ENCODE assay signal across 20 cellular contexts in the genomic region with DNA sequence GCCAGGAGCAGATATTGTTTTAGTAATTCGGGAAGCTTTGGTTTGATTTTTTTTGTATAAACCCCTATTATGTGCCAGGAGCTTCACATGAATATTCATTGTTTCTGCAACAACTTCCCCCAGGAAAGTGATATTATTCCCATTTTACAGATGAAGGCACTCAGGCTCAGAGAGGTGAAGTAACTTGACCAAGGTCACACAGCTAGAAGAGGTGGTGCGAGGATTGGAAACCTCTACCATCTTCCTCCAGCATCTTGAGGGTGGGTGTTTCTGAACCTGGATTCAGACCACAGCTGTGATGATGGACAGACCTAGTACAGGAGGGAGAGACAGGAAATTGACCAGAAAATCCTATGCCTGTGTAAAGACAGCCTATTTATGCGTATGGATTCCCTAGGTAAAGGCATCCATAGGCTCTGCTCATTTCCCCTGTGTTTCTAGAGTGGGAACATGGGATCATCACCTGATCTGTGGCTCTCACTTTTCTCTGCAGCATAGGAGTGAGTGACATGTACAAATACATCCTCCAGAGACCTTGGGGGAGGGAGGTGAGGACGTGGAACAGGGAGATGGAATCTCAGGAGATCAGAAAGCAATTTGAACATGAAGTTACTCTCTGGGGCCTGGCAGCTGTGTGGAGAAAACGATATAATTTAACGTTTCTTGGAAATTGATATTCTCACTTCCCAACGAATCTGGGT.
DNase-seq lines count a peak whose midpoint lies in the region; ATAC-seq and TF ChIP-seq lines count a peak whose summit lies in the region.
"Had no signal": no experiment of that assay in that cellular context is flagged by ENCODE, and none has a peak within 500 bp of the region (broad histone marks: within the 10 kb centered on the region; RNA-seq: fewer than 3 reads in every experiment).

No MANE protein-coding gene starts in this region.

- DNase-seq in neural crest cell (ENCODE audit: low read depth, low spot score) (no peak), uterus (no peak), OCI-M2 (lab: John Stamatoyannopoulos, UW; ENCODE audit: unreplicated experiment) (no peak), NCI-H1436 treated with DMSO at 0.1 percent for 48 hours (lab: John Stamatoyannopoulos, UW) (no peak)
- DNase-seq: C1 segment of cervical spinal cord; CD4-positive, alpha-beta memory T cell; COR-L47; DMS53; Karpas-422; NCI-H1092; NCI-H1417 treated with DMSO at 0.1 percent for 48 hours; NCI-H187 treated with DMSO at 0.1 percent for 48 hours; NCI-H446; NCI-H524 treated with DMSO at 0.1 percent for 48 hours; NCI-H774; PC-3; SJCRH30 had no signal

- H3K9me3 ChIP-seq in gastroesophageal sphincter (no peaks in the 10 kb centered on the region), uterus (no peaks in the 10 kb centered on the region)
- H3K9me3 ChIP-seq: SJCRH30 had no signal

- intact Hi-C loops in uterus (cut with DNase I; ENCODE audit: low total_unique reads) = no loop called here

- H3K27me3 Mint-ChIP-seq in brain = peaks cover 6% of the 10 kb centered on the region
- H3K27me3 Mint-ChIP-seq in neural crest cell (ENCODE audit: low read depth) = no peaks in the 10 kb centered on the region
- H3K27me3 Mint-ChIP-seq: CD4-positive, alpha-beta memory T cell had no signal

- H3K9me3 Mint-ChIP-seq in brain = no peaks in the 10 kb centered on the region
- no peaks in the 10 kb centered on the region for H3K9me3 Mint-ChIP-seq in neural crest cell

- no peak for TF ChIP-seq CTCF in brain (conservative IDR thresholded peaks at IDR 0.05)
- no peak for TF ChIP-seq CTCF in gastroesophageal sphincter (IDR thresholded peaks at IDR 0.05)
- no peak for TF ChIP-seq CTCF in neural crest cell (conservative IDR thresholded peaks at IDR 0.05)
- no peak for TF ChIP-seq CTCF in uterus (IDR thresholded peaks at IDR 0.05)

- H3K4me1 Mint-ChIP-seq in brain (peaks cover 96% of the 10 kb centered on the region), neural crest cell (peaks cover 78% of the 10 kb centered on the region)

- H3K36me3 Mint-ChIP-seq in brain (no peaks in the 10 kb centered on the region), neural crest cell (ENCODE audit: low read depth) (no peaks in the 10 kb centered on the region)

- peaks cover 4 to 99% (median 25%) of the 10 kb centered on the region in 3 donors for H3K4me1 ChIP-seq in gastroesophageal sphincter
- peaks cover 0 to 8% of the 10 kb centered on the region in 2 donors for H3K4me1 ChIP-seq in uterus

- TF ChIP-seq EP300 in gastroesophageal sphincter (IDR thresholded peaks at IDR 0.05) = no peak

- TF ChIP-seq POLR2A in gastroesophageal sphincter (IDR thresholded peaks at IDR 0.05) = no peak
- no peak for TF ChIP-seq POLR2A in uterus (IDR thresholded peaks at IDR 0.05)

- H3K36me3 ChIP-seq in gastroesophageal sphincter = no peaks in the 10 kb centered on the region
- H3K36me3 ChIP-seq in uterus = no peaks in the 10 kb centered on the region
- H3K36me3 ChIP-seq: SJCRH30 had no signal

- H3K27ac Mint-ChIP-seq in brain (peak overlapping the region in 4 of 5 experiments; percentile 61 to 97 (median 72)), neural crest cell (ENCODE audit: unreplicated experiment) (peak overlapping the region; percentile 95)

- WGBS in gastroesophageal sphincter (ENCODE audit: low coverage in 1 of 2), 2 donors = 61 to 81% methylated on average over 6 to 7 of the region's 7 CpGs

- H3K27ac ChIP-seq in gastroesophageal sphincter (peak overlapping the region; percentile 50 to 88 (median 76)), uterus (peak overlapping the region; percentile 5 to 13)
- H3K27ac ChIP-seq: SJCRH30 had no signal

- H3K27me3 ChIP-seq in gastroesophageal sphincter (no peaks in the 10 kb centered on the region), uterus (no peaks in the 10 kb centered on the region)
- H3K27me3 ChIP-seq: SJCRH30 had no signal

- ATAC-seq in gastroesophageal sphincter (no peak), GM19324 (IDR thresholded peaks at IDR 0.05; ENCODE audit: low FRiP score, unreplicated experiment) (no peak)
- ATAC-seq: PC-3 had no signal

- H3K4me3 ChIP-seq in gastroesophageal sphincter (no peak overlapping the region), uterus (no peak overlapping the region)
- H3K4me3 ChIP-seq: SJCRH30 had no signal

- H3K4me3 Mint-ChIP-seq in brain = no peak overlapping the region
- no peak overlapping the region for H3K4me3 Mint-ChIP-seq in neural crest cell
- H3K4me3 Mint-ChIP-seq: CD4-positive, alpha-beta memory T cell had no signal
